ENCODE assay signal across 10 cellular contexts in the genomic region with DNA sequence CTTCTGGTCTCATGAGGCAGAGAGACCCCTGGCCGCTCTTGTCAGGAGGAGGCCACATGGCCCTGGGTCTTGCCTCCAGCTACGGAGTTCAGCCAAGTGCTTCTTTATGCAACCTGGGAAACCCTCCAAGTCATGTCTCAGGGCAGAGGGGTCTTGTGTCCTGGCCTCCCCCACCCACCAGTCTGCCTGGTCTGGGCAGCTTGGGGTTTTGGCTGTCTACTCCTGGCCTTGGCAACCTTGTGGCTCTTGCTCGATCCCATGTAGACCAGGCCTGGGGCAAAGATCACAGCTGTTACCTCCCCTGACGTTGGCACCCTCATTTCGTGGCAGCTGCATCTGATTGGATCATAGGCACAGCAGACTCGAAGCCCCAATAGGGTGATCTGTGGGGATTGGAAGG. TPM values are rescaled to one million over a fixed set of nuclear protein-coding genes. Genes with fewer than 3 reads are reported as not detected.
DNase-seq lines count a peak whose midpoint lies in the region; FAIRE-seq and TF ChIP-seq lines count a peak whose summit lies in the region.
"Had no signal": no experiment of that assay in that cellular context is flagged by ENCODE, and none has a peak within 500 bp of the region (broad histone marks: within the 10 kb centered on the region; RNA-seq: fewer than 3 reads in every experiment).

No MANE protein-coding gene starts in this region.

- peaks cover 8 to 13% of the 10 kb centered on the region in 2 donors for H3K4me1 ChIP-seq in small intestine (ENCODE audit: control insufficient read depth in 2 of 2, insufficient read depth in 1 of 2, low read depth in 1 of 2, low read length in 1 of 2)

- H3K27me3 ChIP-seq in small intestine (ENCODE audit: control insufficient read depth in 2 of 2, insufficient read depth in 2 of 2, low read length in 2 of 2): no peaks in the 10 kb centered on the region

- no peak for DNase-seq in GM19239 (ENCODE audit: insufficient read length, low spot score)
- DNase-seq in RPMI7951 (ENCODE audit: low read depth): peak; percentile 58
- DNase-seq in fibroblast of the aortic adventitia (ENCODE audit: low read depth): peak; percentile 57
- DNase-seq in small intestine: peak; percentile 35
- DNase-seq in GOT3 (lab: John Stamatoyannopoulos, UW): no peak
- no peak for DNase-seq in ureter (ENCODE audit: low spot score)
- DNase-seq in OCI-M1 (lab: John Stamatoyannopoulos, UW): no peak
- no peak for DNase-seq in NK-92 (lab: John Stamatoyannopoulos, UW; ENCODE audit: unreplicated experiment)
- DNase-seq: KBM-7 had no signal

- H3K4me3 ChIP-seq in fibroblast of the aortic adventitia (ENCODE audit: low read depth, low read length): no peak overlapping the region
- H3K4me3 ChIP-seq in small intestine (ENCODE audit: low read depth in 1 of 2, low read length in 2 of 2): no peak overlapping the region

- 39 to 59% (median 43%) methylated on average over 6 of the region's 6 CpGs for WGBS in small intestine, 3 donors

- H3K27ac ChIP-seq in small intestine (ENCODE audit: low read depth in 1 of 2, low read length in 1 of 2): peak overlapping the region; percentile 6 to 31

- FAIRE-seq in GM19239 (lab: Jason Lieb, UNC): peak; percentile 28
- no peak for FAIRE-seq in small intestine (lab: Jason Lieb, UNC)
- FAIRE-seq: endometrium had no signal

- H3K9me3 ChIP-seq in small intestine (ENCODE audit: control insufficient read depth, low read depth): no peaks in the 10 kb centered on the region

- peaks cover 0 to 2% of the 10 kb centered on the region in 2 donors for H3K36me3 ChIP-seq in small intestine (ENCODE audit: control insufficient read depth in 2 of 2, insufficient read depth in 2 of 2, low read length in 2 of 2)

- TF ChIP-seq CTCF in fibroblast of the aortic adventitia (IDR thresholded peaks at IDR 0.05; ENCODE audit: insufficient read depth, low read length): no peak

RNA-seq across cellular contexts. Expression of gene JADE2, which starts 28.3 kb away (rescaled TPM):
- 8.3 and 10.7 TPM in 2 replicates for total RNA-seq in RPMI7951 (2014; rRNA removed; shearing (Covaris generic))
- total RNA-seq in fibroblast of the aortic adventitia (ENCODE audit: low replicate concordance) (28.0 and 38.8 TPM in 2 replicates), ureter (68.7 TPM)
- 10 to 100 TPM in 1 of 3 donors, 1 to 10 TPM in 2; 8.1 to 24.2 (median 8.4) TPM for polyA plus RNA-seq in small intestine

Comparison
In these comparisons a context has a peak if more than half of its experiments do, and no peak if none do; other contexts are left out.
1. DNase-seq: peak in RPMI7951 (single experiment), fibroblast of the aortic adventitia (single experiment) and small intestine (single experiment); none in GM19239 (single experiment), GOT3 (single experiment), ureter (single experiment), OCI-M1 (single experiment) and NK-92 (single experiment).